Comparison of ENCODE assay signal across 1 cellular context in the genomic region with DNA sequence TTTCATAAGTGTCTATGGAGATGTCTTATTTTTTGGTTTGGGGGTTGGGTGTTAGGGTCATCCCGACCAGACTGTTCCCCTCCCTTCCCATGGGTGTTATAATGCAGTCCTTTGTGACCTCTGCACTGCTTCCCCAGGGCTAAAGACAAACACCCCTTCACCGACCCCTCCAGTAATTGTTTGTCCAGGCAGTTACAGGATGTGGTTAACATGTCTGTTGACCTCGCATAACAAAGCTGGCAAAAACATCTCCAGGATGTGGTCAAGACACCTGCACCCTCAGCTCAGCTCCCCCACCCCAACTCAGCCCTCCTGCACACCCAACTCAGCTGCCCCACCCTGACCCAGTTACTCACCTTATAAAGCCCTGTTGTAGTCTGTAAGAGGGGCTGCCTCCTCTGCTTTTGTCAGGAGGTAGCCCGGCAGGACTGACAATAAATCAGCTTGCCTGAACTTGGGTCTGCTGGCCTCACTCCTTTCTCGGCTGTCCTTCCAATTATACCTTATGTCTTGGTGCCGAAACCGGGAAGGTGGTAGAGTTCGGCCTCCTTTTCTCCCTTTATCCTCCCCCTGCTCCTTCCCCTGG.
TF ChIP-seq lines count a peak whose summit lies in the region.

No MANE protein-coding gene starts in this region.

TF ChIP-seq in WTC11, 78 proteins besides CTCF, POLR2A, EP300 and RAD21 (continued from another document):
- no peak for TF ChIP-seq MLX (CRISPR knock-in tag; IDR thresholded peaks at IDR 0.05)
- no peak for TF ChIP-seq NR3C1 (CRISPR knock-in tag; conservative IDR thresholded peaks at IDR 0.05; ENCODE audit: low read depth)
- TF ChIP-seq IRF2 (CRISPR knock-in tag; IDR thresholded peaks at IDR 0.05; ENCODE audit: borderline replicate concordance, low read depth) = no peak
- TF ChIP-seq MXD4 (CRISPR knock-in tag; IDR thresholded peaks at IDR 0.05; ENCODE audit: borderline replicate concordance) = no peak
- TF ChIP-seq, protein P1, sequence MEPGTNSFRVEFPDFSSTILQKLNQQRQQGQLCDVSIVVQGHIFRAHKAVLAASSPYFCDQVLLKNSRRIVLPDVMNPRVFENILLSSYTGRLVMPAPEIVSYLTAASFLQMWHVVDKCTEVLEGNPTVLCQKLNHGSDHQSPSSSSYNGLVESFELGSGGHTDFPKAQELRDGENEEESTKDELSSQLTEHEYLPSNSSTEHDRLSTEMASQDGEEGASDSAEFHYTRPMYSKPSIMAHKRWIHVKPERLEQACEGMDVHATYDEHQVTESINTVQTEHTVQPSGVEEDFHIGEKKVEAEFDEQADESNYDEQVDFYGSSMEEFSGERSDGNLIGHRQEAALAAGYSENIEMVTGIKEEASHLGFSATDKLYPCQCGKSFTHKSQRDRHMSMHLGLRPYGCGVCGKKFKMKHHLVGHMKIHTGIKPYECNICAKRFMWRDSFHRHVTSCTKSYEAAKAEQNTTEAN (CRISPR knock-in tag; IDR thresholded peaks at IDR 0.05) = no peak
TF ChIP-seq in WTC11: peak in this region for 1.
